ENCODE assay signal across 1 cellular context in genomic region chr16:29011112-29011511, GRCh38.
TF ChIP-seq lines count a peak whose summit lies in the region.

No MANE protein-coding gene starts in this region.

TF ChIP-seq in SK-N-SH, 30 proteins besides CTCF, POLR2A, EP300 and RAD21 (continued from another document):
- TF ChIP-seq FOSL2 (IDR thresholded peaks at IDR 0.05; ENCODE audit: borderline replicate concordance, low read depth) (no peak), PBX3 (IDR thresholded peaks at IDR 0.05) (no peak), RXRA (IDR thresholded peaks at IDR 0.05; ENCODE audit: borderline replicate concordance, low read depth) (no peak), FOXJ3 (CRISPR knock-in tag; IDR thresholded peaks at IDR 0.05) (no peak)
